ENCODE assay signal across 8 cellular contexts in the genomic region with DNA sequence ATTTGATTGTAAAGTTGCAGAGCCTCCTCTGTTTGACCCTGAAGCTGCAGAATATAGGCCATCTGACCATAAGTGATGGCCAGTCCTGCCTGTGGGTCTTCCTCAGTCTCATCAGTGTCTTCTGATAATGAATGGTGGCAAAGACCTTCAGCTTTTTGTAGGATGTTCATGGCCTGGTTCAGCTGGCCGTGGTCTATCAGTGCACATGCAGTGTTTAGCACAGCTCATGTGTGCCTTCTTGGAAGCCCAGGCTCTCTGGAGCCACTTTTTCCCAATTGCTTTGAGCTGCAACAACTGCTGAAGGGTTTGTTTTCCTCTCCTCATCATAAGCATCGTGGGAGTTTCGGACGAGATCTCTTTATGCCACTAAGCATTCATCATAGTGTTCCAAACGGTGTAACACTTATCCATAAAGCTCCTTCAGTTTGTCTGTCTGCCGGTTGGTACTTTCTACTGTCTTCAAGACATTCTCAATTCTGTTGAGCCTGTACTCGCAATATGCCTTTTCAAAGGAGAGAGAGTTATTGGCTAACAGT.
A peak's percentile ranks its signal among the peaks of the same experiment; 100 is the strongest.
DNase-seq lines count a peak whose midpoint lies in the region; ATAC-seq and TF ChIP-seq lines count a peak whose summit lies in the region.

No MANE protein-coding gene starts in this region.

- intact Hi-C loops in Right ventricle myocardium inferior (cut with DNase I) (no loop called here), left cardiac atrium (cut with DNase I) (no loop called here)

- ATAC-seq in Right ventricle myocardium inferior (peak; percentile 62), left cardiac atrium (no peak), HG03139 (IDR thresholded peaks at IDR 0.05; ENCODE audit: unreplicated experiment) (peak; percentile 10)

- TF ChIP-seq CTCF in chondrocyte (IDR thresholded peaks at IDR 0.05): no peak
- no peak for TF ChIP-seq CTCF in type B pancreatic cell (conservative IDR thresholded peaks at IDR 0.05)

- peaks cover 2% of the 10 kb centered on the region for H3K36me3 Mint-ChIP-seq in chondrocyte (ENCODE audit: low read depth)
- peaks cover 24% of the 10 kb centered on the region for H3K36me3 Mint-ChIP-seq in type B pancreatic cell

- H3K4me1 Mint-ChIP-seq in chondrocyte (ENCODE audit: low read depth): peaks cover 28% of the 10 kb centered on the region
- peaks cover 21% of the 10 kb centered on the region for H3K4me1 Mint-ChIP-seq in type B pancreatic cell (ENCODE audit: unreplicated experiment)

- H3K27ac Mint-ChIP-seq in chondrocyte (ENCODE audit: unreplicated experiment) (peak overlapping the region; percentile 10), type B pancreatic cell (peak overlapping the region; percentile 84)

- no peak overlapping the region for H3K4me3 Mint-ChIP-seq in chondrocyte (ENCODE audit: unreplicated experiment)
- peak overlapping the region; percentile 69 for H3K4me3 Mint-ChIP-seq in type B pancreatic cell

- H3K9me3 Mint-ChIP-seq in chondrocyte (ENCODE audit: low read depth) (no peaks in the 10 kb centered on the region), type B pancreatic cell (peaks cover 10% of the 10 kb centered on the region)

- DNase-seq in Right ventricle myocardium inferior (ENCODE audit: missing footprints): no peak
- no peak for DNase-seq in left cardiac atrium
- DNase-seq in chondrocyte (ENCODE audit: low spot score): no peak
- DNase-seq in type B pancreatic cell (ENCODE audit: extremely low spot score, unreplicated experiment): no peak
- DNase-seq in midbrain (lab: John Stamatoyannopoulos, UW): no peak
- DNase-seq in cortex of kidney (lab: John Stamatoyannopoulos, UW): no peak
- no peak for DNase-seq in NCI-H187 treated with DMSO at 0.1 percent for 48 hours (lab: John Stamatoyannopoulos, UW)

- H3K27me3 Mint-ChIP-seq in chondrocyte (ENCODE audit: low read depth) (no peaks in the 10 kb centered on the region), type B pancreatic cell (no peaks in the 10 kb centered on the region)

Comparison
In these comparisons a context has a peak if more than half of its experiments do, and no peak if none do; other contexts are left out.
1. ATAC-seq: peak in Right ventricle myocardium inferior (single experiment) and HG03139 (single experiment); none in left cardiac atrium (0 of 2).